In genomic region chr6:33276581-33276863, GRCh38 we compare ENCODE assay signal across 1 cellular context.
A peak's percentile ranks its signal among the peaks of the same experiment; 100 is the strongest.
TF ChIP-seq lines count a peak whose summit lies in the region.

No MANE protein-coding gene starts in this region.

TF ChIP-seq in K562, 482 proteins besides CTCF, POLR2A, EP300 and RAD21 (continued from another document):
- TF ChIP-seq PYGO2 (tag; IDR thresholded peaks at IDR 0.05) (no peak), FOXK1 (CRISPR knock-in tag; IDR thresholded peaks at IDR 0.05; ENCODE audit: borderline replicate concordance) (peak; percentile 38; the same call in 1 of the 2 replicates), WHSC1 (IDR thresholded peaks at IDR 0.05; ENCODE audit: low read length) (no peak), FOS (IDR thresholded peaks at IDR 0.05; ENCODE audit: extremely low read depth, insufficient read length) (no peak), HLTF (IDR thresholded peaks at IDR 0.05) (no peak), ZSCAN32 (CRISPR knock-in tag; IDR thresholded peaks at IDR 0.05) (no peak), ZBTB8A (IDR thresholded peaks at IDR 0.05; ENCODE audit: partially characterized antibody) (no peak), ZBTB26 (CRISPR knock-in tag; IDR thresholded peaks at IDR 0.05) (peak; percentile 95; the same call in 1 of the 2 replicates), XRCC3 (IDR thresholded peaks at IDR 0.05) (no peak), KDM2B (CRISPR knock-in tag; IDR thresholded peaks at IDR 0.05) (no peak), SUPT5H (IDR thresholded peaks at IDR 0.05) (no peak), FOXA1 (IDR thresholded peaks at IDR 0.05; ENCODE audit: borderline replicate concordance) (no peak), POU5F1 (IDR thresholded peaks at IDR 0.05; ENCODE audit: borderline replicate concordance, low read depth, low read length, partially characterized antibody) (no peak), TFAP4 (CRISPR knock-in tag; IDR thresholded peaks at IDR 0.05; ENCODE audit: borderline replicate concordance) (no peak), ZNF766 (CRISPR knock-in tag; conservative IDR thresholded peaks at IDR 0.05) (no peak), YY1 (IDR thresholded peaks at IDR 0.05; ENCODE audit: borderline replicate concordance in 1 of 3, control insufficient read depth in 1 of 3, extremely low read depth in 1 of 3, insufficient read depth in 3 of 3, insufficient read length in 1 of 3, insufficient replicate concordance in 2 of 3, low read depth in 1 of 3, low read length in 2 of 3) (no peak), PML (IDR thresholded peaks at IDR 0.05; ENCODE audit: low read length) (no peak), NKRF (IDR thresholded peaks at IDR 0.05; ENCODE audit: borderline replicate concordance) (no peak), CSDE1 (IDR thresholded peaks at IDR 0.05) (no peak), EWSR1 (IDR thresholded peaks at IDR 0.05; ENCODE audit: borderline replicate concordance, low read depth, partially characterized antibody) (peak; percentile 38), TCFL5 (CRISPR knock-in tag; conservative IDR thresholded peaks at IDR 0.05) (peak; percentile 61; the same call in 1 of the 2 replicates), RREB1 (CRISPR knock-in tag; IDR thresholded peaks at IDR 0.05) (no peak), ZNF124 (CRISPR knock-in tag; IDR thresholded peaks at IDR 0.05) (no peak), TSHZ1 (CRISPR knock-in tag; IDR thresholded peaks at IDR 0.05) (no peak), KLF6 (CRISPR knock-in tag; IDR thresholded peaks at IDR 0.05; ENCODE audit: borderline replicate concordance) (no peak), ZBTB43 (CRISPR knock-in tag; IDR thresholded peaks at IDR 0.05) (peak; percentile 6; the same call in 1 of the 2 replicates), ZBED1 (IDR thresholded peaks at IDR 0.05) (no peak), SMARCA5 (IDR thresholded peaks at IDR 0.05) (0 out of 2 replicates have a peak, but pooled peaks have one; percentile 45), YBX1 (IDR thresholded peaks at IDR 0.05) (no peak), MAFF (IDR thresholded peaks at IDR 0.05; ENCODE audit: low read length) (no peak), SRSF1 (IDR thresholded peaks at IDR 0.05; ENCODE audit: low read depth, low read length) (no peak), U2AF1 (optimal IDR thresholded peaks at IDR 0.05; ENCODE audit: low read depth, low read length) (no peak)
